ENCODE assay signal across 11 cellular contexts in the genomic region with DNA sequence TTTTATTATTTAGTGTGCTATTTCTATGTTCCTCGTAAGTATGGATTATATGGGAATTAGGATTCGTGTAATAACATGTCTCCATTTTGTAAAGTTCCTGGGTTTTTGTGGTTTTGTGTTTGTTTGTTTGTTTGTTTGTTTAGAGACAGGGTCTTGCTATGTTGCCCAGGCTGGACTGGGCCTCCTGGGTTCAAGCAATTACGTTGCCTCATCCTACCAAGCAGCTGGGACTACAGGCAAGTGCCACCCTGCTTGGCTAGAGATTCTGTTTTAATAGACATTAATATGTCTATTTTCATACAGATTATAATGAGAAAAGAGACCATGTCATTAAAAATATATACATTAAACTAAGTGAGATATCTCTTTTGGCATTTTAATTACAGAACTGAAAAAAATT. TPM values are rescaled to one million over a fixed set of nuclear protein-coding genes. Genes with fewer than 3 reads are reported as not detected.
"Had no signal": no experiment of that assay in that cellular context is flagged by ENCODE, and none has a peak within 500 bp of the region (broad histone marks: within the 10 kb centered on the region; RNA-seq: fewer than 3 reads in every experiment).

No MANE protein-coding gene starts in this region.

- FAIRE-seq: H1, H54 had no signal

- H3K4me3 Mint-ChIP-seq: GM23338, H9, HFFc6 had no signal

- H2AFZ ChIP-seq: GM23248, GM23338 had no signal

- H3K4me2 ChIP-seq: GM23338 had no signal

- H3K27ac Mint-ChIP-seq: GM23338, H9, HFFc6 had no signal

- ATAC-seq: GM23338, HCT116 had no signal

- DNase-seq: GM23248, GOT3, H7, H9, HCEC 1CT, HFFc6 had no signal

- H3K9me3 ChIP-seq: HAP-1 had no signal

- H3K36me3 ChIP-seq: HAP-1 had no signal

- H3K9ac ChIP-seq: GM23248 had no signal

- H3K27ac ChIP-seq: GM23248 had no signal

- H3K4me3 ChIP-seq: GM23248, GM23338, HAP-1 had no signal

- H3K9me3 Mint-ChIP-seq: GM23338, H9, HFFc6 had no signal

RNA-seq across cellular contexts. Expression of a gene that starts 35.2 kb away (rescaled TPM):
- total RNA-seq: GM23248 had no signal
- polyA plus RNA-seq: GM23248 had no signal
